21 cellular contexts compared by ENCODE assay signal in genomic region chr10:59611048-59611447, GRCh38.
DNase-seq lines count a peak whose midpoint lies in the region; ATAC-seq and TF ChIP-seq lines count a peak whose summit lies in the region.
"Had no signal": no experiment of that assay in that cellular context is flagged by ENCODE, and none has a peak within 500 bp of the region (broad histone marks: within the 10 kb centered on the region; RNA-seq: fewer than 3 reads in every experiment).

No MANE protein-coding gene starts in this region.

- no peaks in the 10 kb centered on the region for H3F3A ChIP-seq in GM23338 (replicated peaks; ENCODE audit: low read depth)

- H4K20me1 ChIP-seq in GM23338 (replicated peaks; ENCODE audit: insufficient read depth): no peaks in the 10 kb centered on the region

- no peak overlapping the region for H3K4ac ChIP-seq in trophoblast cell (ENCODE audit: low read depth, low read length)

- 0 out of 2 replicates have a peak overlapping the region, but pooled peaks have one; percentile 25 for H2AFZ ChIP-seq in GM23338
- no peak overlapping the region for H2AFZ ChIP-seq in trophoblast cell (ENCODE audit: insufficient read depth, low read length, poor library complexity)

- POLR2A ChIA-PET in WTC11 (lab: Charles Lee): no interaction called here

- H3K27me3 ChIP-seq in GM23338 (ENCODE audit: insufficient read depth) (no peaks in the 10 kb centered on the region), trophoblast cell (ENCODE audit: insufficient read depth, low read length) (no peaks in the 10 kb centered on the region)
- H3K27me3 ChIP-seq: MG63 had no signal

- no peak overlapping the region for H3K4me2 ChIP-seq in GM23338
- H3K4me2 ChIP-seq in trophoblast cell (ENCODE audit: low read length): no peak overlapping the region

- H3K4me3 Mint-ChIP-seq in GM23338 (no peak overlapping the region), WTC11 (no peak overlapping the region)
- no peak overlapping the region for H3K4me3 Mint-ChIP-seq in activated T-cell treated with anti-CD3 and anti-CD28 coated beads, Interleukin-2, amount 50 U/mL, for 4 hours
- H3K4me3 Mint-ChIP-seq: CD8-positive, alpha-beta T cell; HFFc6 had no signal

- no peak overlapping the region for H2BK120ac ChIP-seq in trophoblast cell (ENCODE audit: insufficient read depth, low read length, poor library complexity)

- H3K4me3 ChIP-seq in GM23338: no peak overlapping the region
- no peak overlapping the region for H3K4me3 ChIP-seq in trophoblast cell (ENCODE audit: low read depth, low read length)
- H3K4me3 ChIP-seq: MG63 had no signal

- no peak for TF ChIP-seq CTCF in GM23338 (conservative IDR thresholded peaks at IDR 0.05; ENCODE audit: low read depth in 2 of 2)
- TF ChIP-seq CTCF in WTC11 (IDR thresholded peaks at IDR 0.05): no peak

- H3K36me3 Mint-ChIP-seq in GM23338 (ENCODE audit: low read depth) (no peaks in the 10 kb centered on the region), WTC11 (no peaks in the 10 kb centered on the region)
- H3K36me3 Mint-ChIP-seq in activated T-cell treated with anti-CD3 and anti-CD28 coated beads, Interleukin-2, amount 50 U/mL, for 4 hours (ENCODE audit: insufficient read depth): no peaks in the 10 kb centered on the region
- H3K36me3 Mint-ChIP-seq: CD8-positive, alpha-beta T cell had no signal

- H3K9me3 ChIP-seq in trophoblast cell (ENCODE audit: insufficient read depth, low read depth, low read length): no peaks in the 10 kb centered on the region
- H3K9me3 ChIP-seq: MG63 had no signal

- no peak overlapping the region for H2AK5ac ChIP-seq in trophoblast cell (ENCODE audit: low read length)

- H2BK5ac ChIP-seq in trophoblast cell (ENCODE audit: low read depth, low read length, poor library complexity): no peak overlapping the region

- H3K4me1 ChIP-seq in GM23338 (ENCODE audit: insufficient read depth): no peaks in the 10 kb centered on the region
- H3K4me1 ChIP-seq in trophoblast cell (ENCODE audit: control insufficient read depth in 1 of 2, insufficient read depth in 2 of 2, low read length in 2 of 2): no peaks in the 10 kb centered on the region

- no peak overlapping the region for H3K23ac ChIP-seq in trophoblast cell (ENCODE audit: low read length)

- H3K27ac ChIP-seq in GM23338 (ENCODE audit: low read depth): no peak overlapping the region
- H3K27ac ChIP-seq in trophoblast cell (ENCODE audit: low read depth, low read length): no peak overlapping the region

- H3K18ac ChIP-seq in trophoblast cell (ENCODE audit: low read length): no peak overlapping the region

- no peak overlapping the region for H4K8ac ChIP-seq in trophoblast cell (ENCODE audit: low read depth, low read length)

- H3K79me2 ChIP-seq in GM23338 (replicated peaks; ENCODE audit: insufficient read depth): no peaks in the 10 kb centered on the region
- H3K79me2 ChIP-seq in trophoblast cell (ENCODE audit: control insufficient read depth, insufficient read depth, low read length, poor library complexity): no peaks in the 10 kb centered on the region

- H3K27me3 Mint-ChIP-seq in GM23338 (ENCODE audit: insufficient read depth, low read depth, poor library complexity) (peaks cover 3% of the 10 kb centered on the region), WTC11 (ENCODE audit: low read depth) (no peaks in the 10 kb centered on the region)
- H3K27me3 Mint-ChIP-seq in activated T-cell treated with anti-CD3 and anti-CD28 coated beads, Interleukin-2, amount 50 U/mL, for 4 hours (ENCODE audit: low read depth): no peaks in the 10 kb centered on the region

- H3K14ac ChIP-seq in trophoblast cell (ENCODE audit: low read length): no peak overlapping the region

- no peaks in the 10 kb centered on the region for H3K79me1 ChIP-seq in trophoblast cell (ENCODE audit: low read length)

- H2BK12ac ChIP-seq in trophoblast cell (ENCODE audit: low read length): no peak overlapping the region

- DNase-seq in NCI-H2029 treated with DMSO at 0.1 percent for 48 hours (lab: John Stamatoyannopoulos, UW) (peak; percentile 65), NCI-H2029 (lab: John Stamatoyannopoulos, UW) (no peak), GM23338 (ENCODE audit: low spot score) (no peak), WTC11 (ENCODE audit: low spot score) (no peak), trophoblast cell (peak; percentile 82 to 93), NCI-H187 treated with DMSO at 0.1 percent for 48 hours (lab: John Stamatoyannopoulos, UW) (no peak), cerebellum (ENCODE audit: low spot score) (no peak)
- DNase-seq in activated T-cell treated with anti-CD3 and anti-CD28 coated beads, Interleukin-2, amount 50 U/mL, for 4 hours: no peak
- DNase-seq: AML-193; CD8-positive, alpha-beta T cell; H7; HFFc6; Kasumi-1; MG63; NCI-H1048; NCI-H1417 treated with DMSO at 0.1 percent for 48 hours; NCI-H187; NCI-H226; NCI-H510A treated with DMSO at 0.1 percent for 48 hours; NCI-H774; Right ventricle myocardium superior had no signal

- CTCF ChIA-PET in WTC11 (lab: Charles Lee): interaction anchor here (0.9 to 1.8 kb wide), 2 partner anchors 12 to 659 kb away, joined by 3 to 5 read pairs; no protein-coding TSS in a partner anchor

- no peak overlapping the region for H3K27ac Mint-ChIP-seq in GM23338
- H3K27ac Mint-ChIP-seq in WTC11: no peak overlapping the region
- H3K27ac Mint-ChIP-seq: CD8-positive, alpha-beta T cell; HFFc6 had no signal

- H4K12ac ChIP-seq in trophoblast cell (ENCODE audit: low read depth, low read length): no peak overlapping the region

- H3K9ac ChIP-seq in trophoblast cell (ENCODE audit: low read length): no peak overlapping the region

- H3K36me3 ChIP-seq in GM23338 (ENCODE audit: insufficient read depth) (no peaks in the 10 kb centered on the region), trophoblast cell (ENCODE audit: control insufficient read depth in 1 of 2, insufficient read depth in 2 of 2, low read length in 2 of 2) (no peaks in the 10 kb centered on the region)
- H3K36me3 ChIP-seq: MG63 had no signal

- no peaks in the 10 kb centered on the region for H3K9me3 Mint-ChIP-seq in GM23338
- H3K9me3 Mint-ChIP-seq in WTC11: no peaks in the 10 kb centered on the region
- H3K9me3 Mint-ChIP-seq in activated T-cell treated with anti-CD3 and anti-CD28 coated beads, Interleukin-2, amount 50 U/mL, for 4 hours: no peaks in the 10 kb centered on the region
- H3K9me3 Mint-ChIP-seq: CD8-positive, alpha-beta T cell; HFFc6 had no signal

- H3K9me2 ChIP-seq in GM23338 (ENCODE audit: insufficient read depth): no peaks in the 10 kb centered on the region

- H4K91ac ChIP-seq in trophoblast cell (ENCODE audit: low read depth, low read length): no peak overlapping the region

- H3K4me1 Mint-ChIP-seq in GM23338 (peaks cover 2% of the 10 kb centered on the region; the same call in 1 of the 3 replicates), WTC11 (no peaks in the 10 kb centered on the region)
- no peaks in the 10 kb centered on the region for H3K4me1 Mint-ChIP-seq in activated T-cell treated with anti-CD3 and anti-CD28 coated beads, Interleukin-2, amount 50 U/mL, for 4 hours (ENCODE audit: low read depth)

- ATAC-seq in GM23338 (no peak), WTC11 (0 out of 2 replicates have a peak, but pooled peaks have one; percentile 24)
- no peak for ATAC-seq in activated T-cell treated with anti-CD3 and anti-CD28 coated beads, Interleukin-2, amount 50 U/mL, for 4 hours
- ATAC-seq: CD8-positive, alpha-beta T cell had no signal

TF ChIP-seq in GM23338, 12 proteins besides CTCF, POLR2A, EP300 and RAD21 (continues in another document):
- TF ChIP-seq POLR2AphosphoS5 (IDR thresholded peaks at IDR 0.05; ENCODE audit: low read depth): no peak
- no peak for TF ChIP-seq CREB1 (CRISPR knock-in tag; IDR thresholded peaks at IDR 0.05; ENCODE audit: low read depth)
- TF ChIP-seq ZNF331 (CRISPR knock-in tag; IDR thresholded peaks at IDR 0.05; ENCODE audit: low read depth): no peak
- TF ChIP-seq STAT1 (IDR thresholded peaks at IDR 0.05; ENCODE audit: unreplicated experiment): no peak

TF ChIP-seq in WTC11, 78 proteins besides CTCF, POLR2A, EP300 and RAD21 (continues in another document):
- TF ChIP-seq, protein P1, sequence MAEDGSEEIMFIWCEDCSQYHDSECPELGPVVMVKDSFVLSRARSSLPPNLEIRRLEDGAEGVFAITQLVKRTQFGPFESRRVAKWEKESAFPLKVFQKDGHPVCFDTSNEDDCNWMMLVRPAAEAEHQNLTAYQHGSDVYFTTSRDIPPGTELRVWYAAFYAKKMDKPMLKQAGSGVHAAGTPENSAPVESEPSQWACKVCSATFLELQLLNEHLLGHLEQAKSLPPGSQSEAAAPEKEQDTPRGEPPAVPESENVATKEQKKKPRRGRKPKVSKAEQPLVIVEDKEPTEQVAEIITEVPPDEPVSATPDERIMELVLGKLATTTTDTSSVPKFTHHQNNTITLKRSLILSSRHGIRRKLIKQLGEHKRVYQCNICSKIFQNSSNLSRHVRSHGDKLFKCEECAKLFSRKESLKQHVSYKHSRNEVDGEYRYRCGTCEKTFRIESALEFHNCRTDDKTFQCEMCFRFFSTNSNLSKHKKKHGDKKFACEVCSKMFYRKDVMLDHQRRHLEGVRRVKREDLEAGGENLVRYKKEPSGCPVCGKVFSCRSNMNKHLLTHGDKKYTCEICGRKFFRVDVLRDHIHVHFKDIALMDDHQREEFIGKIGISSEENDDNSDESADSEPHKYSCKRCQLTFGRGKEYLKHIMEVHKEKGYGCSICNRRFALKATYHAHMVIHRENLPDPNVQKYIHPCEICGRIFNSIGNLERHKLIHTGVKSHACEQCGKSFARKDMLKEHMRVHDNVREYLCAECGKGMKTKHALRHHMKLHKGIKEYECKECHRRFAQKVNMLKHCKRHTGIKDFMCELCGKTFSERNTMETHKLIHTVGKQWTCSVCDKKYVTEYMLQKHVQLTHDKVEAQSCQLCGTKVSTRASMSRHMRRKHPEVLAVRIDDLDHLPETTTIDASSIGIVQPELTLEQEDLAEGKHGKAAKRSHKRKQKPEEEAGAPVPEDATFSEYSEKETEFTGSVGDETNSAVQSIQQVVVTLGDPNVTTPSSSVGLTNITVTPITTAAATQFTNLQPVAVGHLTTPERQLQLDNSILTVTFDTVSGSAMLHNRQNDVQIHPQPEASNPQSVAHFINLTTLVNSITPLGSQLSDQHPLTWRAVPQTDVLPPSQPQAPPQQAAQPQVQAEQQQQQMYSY (CRISPR knock-in tag; IDR thresholded peaks at IDR 0.05): no peak
- no peak for TF ChIP-seq SOX15 (CRISPR knock-in tag; IDR thresholded peaks at IDR 0.05)

Comparison
In these comparisons a context has a peak if more than half of its experiments do, and no peak if none do; other contexts are left out.
1. DNase-seq: peak in NCI-H2029 treated with DMSO at 0.1 percent for 48 hours (single experiment) and trophoblast cell (2 of 2); none in NCI-H2029 (single experiment), GM23338 (single experiment), WTC11 (single experiment), activated T-cell treated with anti-CD3 and anti-CD28 coated beads, Interleukin-2, amount 50 U/mL, for 4 hours (single experiment), NCI-H187 treated with DMSO at 0.1 percent for 48 hours (single experiment) and cerebellum (single experiment).